18 cellular contexts compared by ENCODE assay signal in the genomic region with DNA sequence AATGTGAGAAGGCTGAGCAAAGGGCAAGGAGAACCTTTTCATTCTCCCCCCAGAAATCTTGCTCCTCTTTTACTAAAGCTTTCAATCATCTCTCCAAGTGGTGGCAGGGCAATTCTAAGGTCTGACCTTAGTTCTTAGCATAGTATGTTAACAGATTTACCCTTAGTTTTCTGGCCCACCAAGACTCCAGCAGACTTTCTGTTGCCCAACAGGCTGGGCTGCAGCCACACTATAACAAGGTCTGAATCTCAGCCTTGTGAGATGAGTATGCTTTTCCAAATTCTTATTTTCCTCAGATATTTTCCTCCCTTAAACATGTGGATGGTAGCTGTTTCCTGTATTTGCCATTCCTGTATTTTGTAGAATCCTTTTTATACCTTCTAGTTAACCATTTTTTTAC.
DNase-seq lines count a peak whose midpoint lies in the region; ATAC-seq and TF ChIP-seq lines count a peak whose summit lies in the region.
"Had no signal": no experiment of that assay in that cellular context is flagged by ENCODE, and none has a peak within 500 bp of the region (broad histone marks: within the 10 kb centered on the region; RNA-seq: fewer than 3 reads in every experiment).

No MANE protein-coding gene starts in this region.

- H2BK12ac ChIP-seq in H9 (ENCODE audit: insufficient read length, low read depth, low read length): no peak overlapping the region

- no peak overlapping the region for H3K4ac ChIP-seq in H9 (ENCODE audit: low read depth, low read length)

- no peak overlapping the region for H2BK15ac ChIP-seq in H9 (ENCODE audit: low read depth, low read length)

- no peak overlapping the region for H3K56ac ChIP-seq in H9 (ENCODE audit: insufficient read length, low read depth, low read length)

- H3K79me2 ChIP-seq in H9 (ENCODE audit: insufficient read depth, low read length): peaks cover 2% of the 10 kb centered on the region; the same call in 1 of the 2 replicates

- H3K36me3 Mint-ChIP-seq in H9 (ENCODE audit: insufficient read depth in 1 of 3, low read depth in 3 of 3): no peaks in the 10 kb centered on the region
- no peaks in the 10 kb centered on the region for H3K36me3 Mint-ChIP-seq in CD8-positive, alpha-beta T cell
- H3K36me3 Mint-ChIP-seq: CD4-positive, CD25-positive, alpha-beta regulatory T cell had no signal

- CTCF ChIA-PET in CD8-positive, alpha-beta T cell (lab: Charles Lee): interaction anchor here (1.0 to 1.3 kb wide), 5 partner anchors 11 to 216 kb away, joined by 3 to 4 read pairs (median 3); no protein-coding TSS in a partner anchor

- no peaks in the 10 kb centered on the region for H3K79me1 ChIP-seq in H9 (ENCODE audit: insufficient read depth, low read depth, low read length, poor library complexity, severe bottlenecking)

- no peaks in the 10 kb centered on the region for H3K27me3 Mint-ChIP-seq in H9 (ENCODE audit: low read depth)
- no peaks in the 10 kb centered on the region for H3K27me3 Mint-ChIP-seq in CD8-positive, alpha-beta T cell (ENCODE audit: low read depth)
- H3K27me3 Mint-ChIP-seq: CD4-positive, CD25-positive, alpha-beta regulatory T cell had no signal

- no peak overlapping the region for H3K23ac ChIP-seq in H9 (ENCODE audit: insufficient read length, low read depth, low read length)

- DNase-seq in right cardiac atrium (peak in 1 of 3 donors; percentile 31), left cardiac atrium (no peak), H9 (no peak), fibroblast of mammary gland (ENCODE audit: low read depth) (peak; percentile 6), ascending aorta (ENCODE audit: low spot score in 2 of 2) (no peak)
- no peak for DNase-seq in CD8-positive, alpha-beta T cell
- DNase-seq: 8988T; BE2C; C1 segment of cervical spinal cord; CD4-positive, CD25-positive, alpha-beta regulatory T cell; DMS153; DMS79; GDM1 had no signal

- no peak overlapping the region for H2BK5ac ChIP-seq in H9 (ENCODE audit: insufficient read length, low read length)

- H2AFZ ChIP-seq in H9 (ENCODE audit: low read length): no peak overlapping the region

- intact Hi-C loops in right cardiac atrium (cut with DNase I): loop anchor here in 3 of 4 donors (10.0 kb wide), 1 partner anchor 71 kb away; the partner anchor contains the start of gene NIPBL (in 3 of the 3)
- intact Hi-C loops in left cardiac atrium (cut with DNase I): loop anchor here in 1 of 2 donors (10.0 kb wide), 1 partner anchor 71 kb away; the partner anchor contains the start of gene NIPBL
- intact Hi-C loops in ascending aorta (cut with DNase I): loop anchor here (5.0 kb wide), 1 partner anchor 69 kb away; the partner anchor contains the start of gene NIPBL
- intact Hi-C loops in CD8-positive, alpha-beta T cell (cut with DNase I, micrococcal nuclease): loop anchor here in 1 of 2 experiments (10.0 kb wide), 1 partner anchor 59 kb away; no protein-coding TSS in a partner anchor

- no peaks in the 10 kb centered on the region for H3K23me2 ChIP-seq in H9 (ENCODE audit: insufficient read length, low read depth, low read length, poor library complexity, severe bottlenecking)

- H3K4me3 ChIP-seq in right cardiac atrium (ENCODE audit: low read length) (no peak overlapping the region), fibroblast of mammary gland (ENCODE audit: control insufficient read depth, low read depth, low read length) (no peak overlapping the region), urinary bladder (ENCODE audit: low read depth, low read length) (no peak overlapping the region), ascending aorta (no peak overlapping the region)
- H3K4me3 ChIP-seq in CD8-positive, alpha-beta T cell (ENCODE audit: low read depth, low read length): no peak overlapping the region

- H3K27me3 ChIP-seq in right cardiac atrium (ENCODE audit: control insufficient read depth, insufficient read depth) (no peaks in the 10 kb centered on the region), H9 (ENCODE audit: insufficient read depth, low read length) (no peaks in the 10 kb centered on the region), ascending aorta (no peaks in the 10 kb centered on the region)
- no peaks in the 10 kb centered on the region for H3K27me3 ChIP-seq in CD8-positive, alpha-beta T cell (ENCODE audit: insufficient read depth, low read length)
- H3K27me3 ChIP-seq: BE2C had no signal

- no peaks in the 10 kb centered on the region for H4K20me1 ChIP-seq in H9 (ENCODE audit: control insufficient read depth, insufficient read depth, insufficient read length)

- no peak overlapping the region for H2BK20ac ChIP-seq in H9 (ENCODE audit: low read depth, low read length, poor library complexity, severe bottlenecking)

- H2AK5ac ChIP-seq in H9 (ENCODE audit: insufficient read length, low read length): no peak overlapping the region

- no peak overlapping the region for H4K8ac ChIP-seq in H9 (replicated peaks; ENCODE audit: insufficient read length, low read depth, low read length)

- H3K9me3 ChIP-seq in right cardiac atrium (ENCODE audit: control insufficient read depth, low read length) (no peaks in the 10 kb centered on the region), H9 (ENCODE audit: control insufficient read depth, low read depth, low read length) (no peaks in the 10 kb centered on the region), ascending aorta (no peaks in the 10 kb centered on the region)
- no peaks in the 10 kb centered on the region for H3K9me3 ChIP-seq in CD8-positive, alpha-beta T cell (ENCODE audit: low read length)
- H3K9me3 ChIP-seq: BE2C had no signal

- no peak overlapping the region for H3K4me3 Mint-ChIP-seq in H9
- H3K4me3 Mint-ChIP-seq in CD8-positive, alpha-beta T cell: no peak overlapping the region
- H3K4me3 Mint-ChIP-seq: CD4-positive, CD25-positive, alpha-beta regulatory T cell had no signal

- no peak overlapping the region for H3K4me2 ChIP-seq in H9 (ENCODE audit: insufficient read depth, insufficient read length, low read length)
- H3K4me2 ChIP-seq: KMS-11 had no signal

- H4K5ac ChIP-seq in H9 (ENCODE audit: insufficient read length, low read depth, low read length): no peak overlapping the region

- H3K18ac ChIP-seq in H9 (ENCODE audit: insufficient read length, low read depth, low read length): no peak overlapping the region

- no peak for ATAC-seq in right cardiac atrium
- no peak for ATAC-seq in left cardiac atrium
- ATAC-seq in CD8-positive, alpha-beta T cell: no peak
- ATAC-seq in HG03469 (IDR thresholded peaks at IDR 0.05; ENCODE audit: unreplicated experiment): no peak
- ATAC-seq: HCT116 had no signal

- no peak overlapping the region for H3K9ac ChIP-seq in H9 (ENCODE audit: extremely low read depth, insufficient read length, low read length)
- H3K9ac ChIP-seq: KMS-11 had no signal

- H3T11ph ChIP-seq in H9 (ENCODE audit: low read length): no peak overlapping the region

- no peak overlapping the region for H2BK120ac ChIP-seq in H9 (ENCODE audit: low read depth, low read length, poor library complexity, severe bottlenecking)

- no peak overlapping the region for H3K14ac ChIP-seq in H9 (ENCODE audit: insufficient read depth, low read length)

- peak overlapping the region; percentile 45 to 90 (median 72); a peak in 5 of 7 replicates for H3K27ac Mint-ChIP-seq in H9
- no peak overlapping the region for H3K27ac Mint-ChIP-seq in CD8-positive, alpha-beta T cell

- H4K91ac ChIP-seq in H9 (ENCODE audit: insufficient read length, low read depth, low read length): no peak overlapping the region

- peaks cover 1% of the 10 kb centered on the region for H3K4me1 ChIP-seq in right cardiac atrium (ENCODE audit: control insufficient read depth, insufficient read depth, low read length)
- H3K4me1 ChIP-seq in H9 (ENCODE audit: insufficient read depth, low read length): no peaks in the 10 kb centered on the region
- no peaks in the 10 kb centered on the region for H3K4me1 ChIP-seq in urinary bladder (ENCODE audit: insufficient read depth)
- peaks cover 0 to 19% of the 10 kb centered on the region in 2 donors for H3K4me1 ChIP-seq in ascending aorta
- H3K4me1 ChIP-seq in CD8-positive, alpha-beta T cell (ENCODE audit: insufficient read depth, low read length): peaks cover 15% of the 10 kb centered on the region

- POLR2A ChIA-PET in CD8-positive, alpha-beta T cell (lab: Charles Lee): interaction anchor here (3.4 kb wide), 1 partner anchor 69 kb away, joined by 13 read pairs; the partner anchor contains the start of gene NIPBL

- H3K36me3 ChIP-seq in urinary bladder (ENCODE audit: insufficient read depth) (no peaks in the 10 kb centered on the region), ascending aorta (no peaks in the 10 kb centered on the region)
- no peaks in the 10 kb centered on the region for H3K36me3 ChIP-seq in CD8-positive, alpha-beta T cell (ENCODE audit: insufficient read depth, low read length)
- H3K36me3 ChIP-seq: BE2C had no signal

- H3K27ac ChIP-seq in right cardiac atrium (ENCODE audit: low read length) (peak overlapping the region; percentile 2), H9 (ENCODE audit: insufficient read length, low read depth, low read length) (no peak overlapping the region), urinary bladder (ENCODE audit: low read depth) (peak overlapping the region; percentile 16), ascending aorta (no peak overlapping the region)
- H3K27ac ChIP-seq in CD8-positive, alpha-beta T cell (ENCODE audit: low read depth, low read length): no peak overlapping the region
- H3K27ac ChIP-seq: HL-60, KMS-11 had no signal

- H3K9me3 Mint-ChIP-seq in H9: no peaks in the 10 kb centered on the region
- H3K9me3 Mint-ChIP-seq in CD8-positive, alpha-beta T cell: no peaks in the 10 kb centered on the region
- H3K9me3 Mint-ChIP-seq: CD4-positive, CD25-positive, alpha-beta regulatory T cell had no signal

- TF ChIP-seq CTCF in H9 (conservative IDR thresholded peaks at IDR 0.05): no peak
- TF ChIP-seq CTCF in fibroblast of mammary gland (conservative IDR thresholded peaks at IDR 0.05; ENCODE audit: control insufficient read depth, insufficient read depth, low read depth, low read length): no peak
- TF ChIP-seq CTCF in ascending aorta (IDR thresholded peaks at IDR 0.05): no peak
- no peak for TF ChIP-seq CTCF in CD8-positive, alpha-beta T cell (IDR thresholded peaks at IDR 0.05)

- H3K4me1 Mint-ChIP-seq in H9: peaks cover 11 to 22% of the 10 kb centered on the region in 2 experiments
- H3K4me1 Mint-ChIP-seq in CD8-positive, alpha-beta T cell (ENCODE audit: low read depth): peaks cover 69% of the 10 kb centered on the region

Comparison
In these comparisons a context has a peak if more than half of its experiments do, and no peak if none do; other contexts are left out.
1. H3K27ac ChIP-seq: peak in right cardiac atrium (single experiment) and urinary bladder (single experiment); none in H9 (single experiment), ascending aorta (0 of 2) and CD8-positive, alpha-beta T cell (single experiment).